ENCODE assay signal across 25 cellular contexts in genomic region chr6:107989166-107990094, GRCh38.
"Had no signal": no experiment of that assay in that cellular context is flagged by ENCODE, and none has a peak within 500 bp of the region (broad histone marks: within the 10 kb centered on the region; RNA-seq: fewer than 3 reads in every experiment).

No MANE protein-coding gene starts in this region.

- H3K27ac ChIP-seq: dorsolateral prefrontal cortex, hepatocyte, lower lobe of right lung, neutrophil, tibial nerve, uterus had no signal

- H3K27me3 ChIP-seq: dorsolateral prefrontal cortex, foreskin keratinocyte, hepatocyte, tibial nerve, uterus had no signal

- H3K4me1 ChIP-seq: lower lobe of right lung, tibial nerve, uterus had no signal

- H3K4me2 ChIP-seq: hepatocyte had no signal

- H3K27ac Mint-ChIP-seq: activated naive CD8-positive, alpha-beta T cell treated with anti-CD3 and anti-CD28 coated beads, Interleukin-2, amount 50 U/mL, for 24 hours; T-helper 2 cell treated with Interferon-gamma antibody and Interleukin-4, amounts not matched to agents 5 μg/mL and 100 μg/mL, for 36 hours had no signal

- H3K27me3 Mint-ChIP-seq: activated naive CD8-positive, alpha-beta T cell treated with anti-CD3 and anti-CD28 coated beads, Interleukin-2, amount 50 U/mL, for 24 hours had no signal

- H3K4me3 ChIP-seq: dorsolateral prefrontal cortex, hepatocyte, lower lobe of right lung, tibial nerve, uterus had no signal

- H3K36me3 ChIP-seq: lower lobe of right lung, neutrophil, tibial nerve, uterus had no signal

- H3K4me3 Mint-ChIP-seq: activated naive CD8-positive, alpha-beta T cell treated with anti-CD3 and anti-CD28 coated beads, Interleukin-2, amount 50 U/mL, for 24 hours; brain; natural killer cell treated with Interleukin-12 subunit alpha and Interleukin-12 subunit beta and Interleukin-15 and Interleukin-18, amount 100 ng/mL, for 72 hours; T-helper 2 cell treated with Interferon-gamma antibody and Interleukin-4, amounts not matched to agents 5 μg/mL and 100 μg/mL, for 36 hours had no signal

- H3K9me3 ChIP-seq: lower lobe of right lung, neutrophil, tibial nerve, uterus had no signal

- H3K9me3 Mint-ChIP-seq: activated naive CD8-positive, alpha-beta T cell treated with anti-CD3 and anti-CD28 coated beads, Interleukin-2, amount 50 U/mL, for 24 hours; natural killer cell treated with Interleukin-12 subunit alpha and Interleukin-12 subunit beta and Interleukin-15 and Interleukin-18, amount 100 ng/mL, for 72 hours; T-helper 2 cell treated with Interferon-gamma antibody and Interleukin-4, amounts not matched to agents 5 μg/mL and 100 μg/mL, for 36 hours had no signal

- DNase-seq: activated CD4-positive, alpha-beta T cell treated with anti-CD3 and anti-CD28 coated beads for 1 hour; activated CD4-positive, alpha-beta T cell treated with anti-CD3 and anti-CD28 coated beads, Interleukin-2, amount 50 U/mL, for 4 hours; activated naive CD4-positive, alpha-beta T cell treated with Interleukin-2 at 50 U/mL for 16 hours; activated naive CD8-positive, alpha-beta T cell treated with anti-CD3 and anti-CD28 coated beads, Interleukin-2, amount 50 U/mL, for 24 hours; anterior cingulate cortex; caudate nucleus; dorsolateral prefrontal cortex; foreskin keratinocyte; left colon; lower lobe of right lung; retina; stimulated activated CD4-positive, alpha-beta T cell treated with anti-CD3 and anti-CD28 coated beads, Interleukin-12 subunit alpha, Interleukin-12 subunit beta, amount 100 ng/mL, for 4 hours; stimulated activated CD4-positive, alpha-beta T cell treated with anti-CD3 and anti-CD28 coated beads, Interleukin-1b, Interleukin-23, amount 100 ng/mL, for 48 hours; stimulated activated CD8-positive, alpha-beta memory T cell treated with anti-CD3 and anti-CD28 coated beads, Interleukin-4, amount 100 ng/mL, for 48 hours; stimulated activated naive CD8-positive, alpha-beta T cell treated with anti-CD3 and anti-CD28 coated beads, Interleukin-15, Interleukin-2, amounts not matched to agents 100 U/mL and 50 U/mL, for 24 hours; substantia nigra; uterus had no signal

- FAIRE-seq: colon, islet of Langerhans had no signal

- H3K79me2 ChIP-seq: hepatocyte had no signal

- H3K4me1 Mint-ChIP-seq: brain had no signal

- H2AFZ ChIP-seq: hepatocyte had no signal

- H3K36me3 Mint-ChIP-seq: brain; natural killer cell treated with Interleukin-12 subunit alpha and Interleukin-12 subunit beta and Interleukin-15 and Interleukin-18, amount 100 ng/mL, for 72 hours had no signal
